Comparison of ENCODE assay signal across 8 cellular contexts in the genomic region with DNA sequence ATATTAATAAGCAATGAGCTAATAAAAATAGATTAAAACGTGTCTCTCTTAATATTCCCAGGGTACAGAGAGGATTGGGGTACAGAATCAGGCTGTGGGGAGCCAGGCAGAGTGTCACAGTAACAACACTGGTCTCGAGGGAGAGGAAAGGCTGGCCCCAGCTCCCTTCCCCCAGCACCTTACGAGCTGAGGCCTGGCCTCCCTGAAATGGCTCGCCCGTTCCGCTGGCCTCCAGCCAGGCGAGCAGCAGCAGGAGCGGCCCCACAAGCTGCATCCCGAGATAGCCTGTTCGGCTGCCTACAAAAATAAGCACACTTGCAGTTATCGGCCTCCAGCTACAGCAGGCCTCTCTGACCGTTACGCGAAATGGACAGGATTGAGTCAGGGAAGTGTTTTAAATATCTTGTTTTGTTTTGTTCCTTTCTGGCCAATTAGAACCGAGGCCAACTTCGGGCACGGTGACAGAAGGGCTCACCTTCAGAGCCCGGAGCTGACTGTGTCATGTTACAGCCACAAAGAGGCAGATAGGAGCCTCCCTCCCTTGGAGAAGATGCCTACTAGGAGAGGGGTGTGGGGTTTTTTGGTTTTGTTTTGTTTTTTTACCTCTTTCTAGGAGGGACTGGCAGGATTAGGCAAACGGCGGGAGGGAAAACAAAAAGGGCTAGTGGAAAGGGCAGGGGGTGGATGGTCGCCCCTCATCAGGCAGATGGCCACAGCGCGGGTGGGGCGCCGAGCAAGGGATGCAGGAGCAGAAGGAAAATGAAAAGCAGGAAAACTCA. TPM values are rescaled to one million over a fixed set of nuclear protein-coding genes. Genes with fewer than 3 reads are reported as not detected.
DNase-seq lines count a peak whose midpoint lies in the region; ATAC-seq and TF ChIP-seq lines count a peak whose summit lies in the region.

No MANE protein-coding gene starts in this region.

- H3K36me3 ChIP-seq in MG63 (no peaks in the 10 kb centered on the region), SJSA1 (no peaks in the 10 kb centered on the region), esophagus (ENCODE audit: control insufficient read depth in 2 of 2, insufficient read depth in 2 of 2, low read length in 1 of 2) (no peaks in the 10 kb centered on the region), mucosa of descending colon (ENCODE audit: low read depth) (no peaks in the 10 kb centered on the region), upper lobe of right lung (no peaks in the 10 kb centered on the region)

- 18 to 27% methylated on average over 25 of the region's 25 CpGs for WGBS in esophagus, 2 donors

- intact Hi-C loops in mucosa of descending colon (cut with DNase I, micrococcal nuclease) = no loop called here
- intact Hi-C loops in upper lobe of right lung (cut with DNase I) = no loop called here

- H3K4me3 ChIP-seq in MG63 = no peak overlapping the region
- H3K4me3 ChIP-seq in SJSA1 = peak overlapping the region; percentile 9
- H3K4me3 ChIP-seq in esophagus (ENCODE audit: low read depth in 1 of 2, low read length in 2 of 2) = no peak overlapping the region
- no peak overlapping the region for H3K4me3 ChIP-seq in mucosa of descending colon
- peak overlapping the region; percentile 5 for H3K4me3 ChIP-seq in upper lobe of right lung

- H3K27ac ChIP-seq in SJSA1 = peak overlapping the region; percentile 96
- peak overlapping the region; percentile 98 to 99 for H3K27ac ChIP-seq in esophagus (ENCODE audit: low read depth in 2 of 2, low read length in 1 of 2)
- H3K27ac ChIP-seq in upper lobe of right lung = peak overlapping the region; percentile 98

- H3K27me3 ChIP-seq in MG63 (no peaks in the 10 kb centered on the region), SJSA1 (replicated peaks) (no peaks in the 10 kb centered on the region), esophagus (ENCODE audit: control insufficient read depth in 1 of 2, insufficient read depth in 2 of 2, low read length in 2 of 2) (no peaks in the 10 kb centered on the region), upper lobe of right lung (no peaks in the 10 kb centered on the region)

- ATAC-seq in mucosa of descending colon (peak; percentile 10), upper lobe of right lung (peak; percentile 20), HG02840 (IDR thresholded peaks at IDR 0.05; ENCODE audit: low FRiP score, unreplicated experiment) (no peak)

- H3K4me1 ChIP-seq in SJSA1 (replicated peaks) = peaks cover 62% of the 10 kb centered on the region
- H3K4me1 ChIP-seq in esophagus (ENCODE audit: control insufficient read depth in 2 of 2, insufficient read depth in 2 of 2, low read length in 1 of 2) = peaks cover 5 to 12% of the 10 kb centered on the region in 2 donors
- peaks cover 61% of the 10 kb centered on the region for H3K4me1 ChIP-seq in mucosa of descending colon (ENCODE audit: low read depth)
- H3K4me1 ChIP-seq in upper lobe of right lung = peaks cover 71% of the 10 kb centered on the region

- DNase-seq in ELF-1 (ENCODE audit: low read depth, low spot score) = peak; percentile 92
- peak; percentile 95 for DNase-seq in MG63
- DNase-seq in SJSA1 (ENCODE audit: low read depth in 1 of 2, low spot score in 2 of 2) = peak; percentile 95 to 96
- peak; percentile 76 to 84 (median 82) for DNase-seq in mucosa of descending colon
- DNase-seq in upper lobe of right lung = peak; percentile 87
- DNase-seq in COLO829 (ENCODE audit: low spot score) = no peak

- TF ChIP-seq CTCF in mucosa of descending colon (IDR thresholded peaks at IDR 0.05) (no peak), upper lobe of right lung (IDR thresholded peaks at IDR 0.05) (no peak)

- no peaks in the 10 kb centered on the region for H3K9me3 ChIP-seq in MG63
- H3K9me3 ChIP-seq in SJSA1 (replicated peaks) = no peaks in the 10 kb centered on the region
- H3K9me3 ChIP-seq in esophagus (ENCODE audit: control insufficient read depth in 2 of 2, insufficient read depth in 1 of 2, low read depth in 1 of 2, low read length in 1 of 2) = no peaks in the 10 kb centered on the region
- H3K9me3 ChIP-seq in mucosa of descending colon = no peaks in the 10 kb centered on the region
- H3K9me3 ChIP-seq in upper lobe of right lung = no peaks in the 10 kb centered on the region

RNA-seq across cellular contexts. Expression of a gene that starts 4.2 kb away (rescaled TPM):
- 10.2 and 14.1 TPM in 2 replicates for total RNA-seq in MG63 (2014; rRNA removed; shearing (Covaris generic); ENCODE audit: low replicate concordance)
- total RNA-seq in SJSA1 (2014; rRNA removed; shearing (Covaris generic)) = 6.0 and 13.5 TPM in 2 replicates
- 10 to 100 TPM in 1 of 2 donors, 1 to 10 TPM in 1; 8.8 to 18.7 TPM for polyA plus RNA-seq in esophagus
- total RNA-seq in mucosa of descending colon = 10 to 100 TPM; 62.1 to 64.9 (median 62.1) TPM
- 45.7 TPM for total RNA-seq in upper lobe of right lung

Comparison
In these comparisons a context has a peak if more than half of its experiments do, and no peak if none do; other contexts are left out.
1. H3K4me3 ChIP-seq: peak in SJSA1 (single experiment) and upper lobe of right lung (single experiment); none in MG63 (single experiment), esophagus (0 of 2) and mucosa of descending colon (single experiment).
2. Peak in every context shown above with its lines, with median percentiles within 50 percentile points of each other: H3K27ac ChIP-seq.